In genomic region chr2:12970861-12971260, GRCh38 we compare ENCODE assay signal across 16 cellular contexts.
DNase-seq lines count a peak whose midpoint lies in the region; ATAC-seq and TF ChIP-seq lines count a peak whose summit lies in the region.
"Had no signal": no experiment of that assay in that cellular context is flagged by ENCODE, and none has a peak within 500 bp of the region (broad histone marks: within the 10 kb centered on the region; RNA-seq: fewer than 3 reads in every experiment).

No MANE protein-coding gene starts in this region.

- H3K4me3 ChIP-seq in RWPE2 (ENCODE audit: severe bottlenecking): no peak overlapping the region
- no peak overlapping the region for H3K4me3 ChIP-seq in osteoblast (ENCODE audit: insufficient read depth, low read length)
- no peak overlapping the region for H3K4me3 ChIP-seq in CD8-positive, alpha-beta T cell (ENCODE audit: low read depth, low read length)
- H3K4me3 ChIP-seq: adrenal gland, pancreas, SK-N-MC had no signal

- H3K36me3 Mint-ChIP-seq in CD8-positive, alpha-beta T cell: no peaks in the 10 kb centered on the region
- H3K36me3 Mint-ChIP-seq: CD14-positive monocyte had no signal

- ATAC-seq in RWPE2 (ENCODE audit: low read depth): peak; percentile 99
- no peak for ATAC-seq in HG03139 (IDR thresholded peaks at IDR 0.05; ENCODE audit: unreplicated experiment)
- no peak for ATAC-seq in CD8-positive, alpha-beta T cell
- no peak for ATAC-seq in GM19328 (IDR thresholded peaks at IDR 0.05; ENCODE audit: unreplicated experiment)
- ATAC-seq: pancreas had no signal

- peaks cover 8% of the 10 kb centered on the region for H3K4me1 Mint-ChIP-seq in CD8-positive, alpha-beta T cell (ENCODE audit: low read depth)
- H3K4me1 Mint-ChIP-seq: CD14-positive monocyte had no signal

- H3K4me3 Mint-ChIP-seq in CD8-positive, alpha-beta T cell: no peak overlapping the region
- H3K4me3 Mint-ChIP-seq: activated CD4-positive, alpha-beta memory T cell treated with anti-CD3 and anti-CD28 coated beads, Interleukin-2, amount 10 ng/mL, durations not matched to agents 7 days and 5 days; CD14-positive monocyte; immature natural killer cell had no signal

- peaks cover 5% of the 10 kb centered on the region for H3K9me3 Mint-ChIP-seq in CD8-positive, alpha-beta T cell

- no peak overlapping the region for H3K27ac Mint-ChIP-seq in CD8-positive, alpha-beta T cell
- H3K27ac Mint-ChIP-seq: activated CD4-positive, alpha-beta memory T cell treated with anti-CD3 and anti-CD28 coated beads, Interleukin-2, amount 10 ng/mL, durations not matched to agents 7 days and 5 days; CD14-positive monocyte; immature natural killer cell had no signal

- H3K9me3 ChIP-seq in RWPE2 (ENCODE audit: severe bottlenecking) (no peaks in the 10 kb centered on the region), osteoblast (ENCODE audit: low read depth, low read length) (no peaks in the 10 kb centered on the region)
- no peaks in the 10 kb centered on the region for H3K9me3 ChIP-seq in CD8-positive, alpha-beta T cell (ENCODE audit: low read length)
- H3K9me3 ChIP-seq: adrenal gland, pancreas had no signal

- H3K4me1 ChIP-seq in RWPE2 (ENCODE audit: insufficient read depth, poor library complexity, severe bottlenecking) (peaks cover 18% of the 10 kb centered on the region), osteoblast (ENCODE audit: insufficient read depth, low read length) (peaks cover under 1% of the 10 kb centered on the region)
- peaks cover 4% of the 10 kb centered on the region for H3K4me1 ChIP-seq in CD8-positive, alpha-beta T cell (ENCODE audit: insufficient read depth, low read length)
- H3K4me1 ChIP-seq: pancreas had no signal

- POLR2A ChIA-PET in CD8-positive, alpha-beta T cell (lab: Charles Lee): no interaction called here

- H3K79me2 ChIP-seq in osteoblast (ENCODE audit: insufficient read depth, low read length): no peaks in the 10 kb centered on the region

- H4K20me1 ChIP-seq in osteoblast (ENCODE audit: insufficient read depth, low read length): no peaks in the 10 kb centered on the region

- H3K27ac ChIP-seq in RWPE2 (ENCODE audit: poor library complexity, severe bottlenecking): peak overlapping the region; percentile 90
- H3K27ac ChIP-seq in epithelial cell of prostate: peak overlapping the region; percentile 51
- H3K27ac ChIP-seq in osteoblast (ENCODE audit: low read depth, low read length): no peak overlapping the region
- no peak overlapping the region for H3K27ac ChIP-seq in CD8-positive, alpha-beta T cell (ENCODE audit: low read depth, low read length)
- H3K27ac ChIP-seq: adrenal gland, pancreas, SK-N-MC had no signal

- H3K27me3 Mint-ChIP-seq in CD8-positive, alpha-beta T cell (ENCODE audit: low read depth): peaks cover 16% of the 10 kb centered on the region

- no peak overlapping the region for H3K4me2 ChIP-seq in osteoblast (ENCODE audit: insufficient read depth, low read length)

- no peaks in the 10 kb centered on the region for H3K36me3 ChIP-seq in RWPE2 (ENCODE audit: low read depth)
- H3K36me3 ChIP-seq in osteoblast (ENCODE audit: insufficient read depth, low read length): no peaks in the 10 kb centered on the region
- H3K36me3 ChIP-seq in CD8-positive, alpha-beta T cell (ENCODE audit: insufficient read depth, low read length): no peaks in the 10 kb centered on the region
- H3K36me3 ChIP-seq: adrenal gland, pancreas had no signal

- intact Hi-C loops in CD8-positive, alpha-beta T cell (cut with DNase I, micrococcal nuclease): no loop called here

- peak; percentile 50 for DNase-seq in GM03348 (ENCODE audit: low spot score)
- peak; percentile 58 for DNase-seq in RWPE2 (ENCODE audit: low spot score)
- peak; percentile 70 for DNase-seq in epithelial cell of prostate (ENCODE audit: low read depth, low spot score)
- peak; percentile 89 for DNase-seq in osteoblast (ENCODE audit: insufficient read length, low spot score, missing footprints)
- DNase-seq in CD8-positive, alpha-beta T cell: no peak
- DNase-seq in GM20000 (ENCODE audit: low spot score): no peak
- DNase-seq: activated CD4-positive, alpha-beta memory T cell treated with anti-CD3 and anti-CD28 coated beads, Interleukin-2, amount 10 ng/mL, durations not matched to agents 7 days and 5 days; adrenal gland; immature natural killer cell; NCI-H1092; NCI-H345; pancreas had no signal

- H3K27me3 ChIP-seq in RWPE2 (ENCODE audit: insufficient read depth, poor library complexity, severe bottlenecking) (no peaks in the 10 kb centered on the region), osteoblast (ENCODE audit: insufficient read depth, low read length) (no peaks in the 10 kb centered on the region)
- no peaks in the 10 kb centered on the region for H3K27me3 ChIP-seq in CD8-positive, alpha-beta T cell (ENCODE audit: insufficient read depth, low read length)
- H3K27me3 ChIP-seq: adrenal gland, pancreas had no signal

- TF ChIP-seq CTCF in RWPE2 (IDR thresholded peaks at IDR 0.05; ENCODE audit: poor library complexity, severe bottlenecking) (no peak), osteoblast (IDR thresholded peaks at IDR 0.05; ENCODE audit: extremely low read depth, low read depth, low read length) (no peak), GM20000 (IDR thresholded peaks at IDR 0.05; ENCODE audit: extremely low read depth, missing control alignments) (no peak)
- no peak for TF ChIP-seq CTCF in CD8-positive, alpha-beta T cell (IDR thresholded peaks at IDR 0.05)

- no peak overlapping the region for H2AFZ ChIP-seq in osteoblast (ENCODE audit: low read length)

- CTCF ChIA-PET in CD8-positive, alpha-beta T cell (lab: Charles Lee): interaction anchor here (0.6 kb wide), 1 partner anchor 199 kb away, joined by 4 read pairs; no protein-coding TSS in a partner anchor

Comparison
In these comparisons a context has a peak if more than half of its experiments do, and no peak if none do; other contexts are left out.
1. DNase-seq: peak in GM03348 (single experiment), RWPE2 (single experiment), epithelial cell of prostate (single experiment) and osteoblast (single experiment); none in CD8-positive, alpha-beta T cell (0 of 7) and GM20000 (single experiment).
2. H3K27ac ChIP-seq: peak in RWPE2 (single experiment) and epithelial cell of prostate (single experiment); none in osteoblast (single experiment) and CD8-positive, alpha-beta T cell (single experiment).